In genomic region chr2:136118819-136119716, GRCh38 we compare ENCODE assay signal across 9 cellular contexts. TPM values are rescaled to one million over a fixed set of nuclear protein-coding genes. Genes with fewer than 3 reads are reported as not detected.
A peak's percentile ranks its signal among the peaks of the same experiment; 100 is the strongest.
DNase-seq lines count a peak whose midpoint lies in the region; ATAC-seq and TF ChIP-seq lines count a peak whose summit lies in the region.
"Had no signal": no experiment of that assay in that cellular context is flagged by ENCODE, and none has a peak within 500 bp of the region (broad histone marks: within the 10 kb centered on the region; RNA-seq: fewer than 3 reads in every experiment).

No MANE protein-coding gene starts in this region.

- H3K27me3 ChIP-seq in PC-3 (ENCODE audit: low read length) (peaks cover 93% of the 10 kb centered on the region), right cardiac atrium (ENCODE audit: control insufficient read depth, insufficient read depth) (peaks cover 2% of the 10 kb centered on the region), skeletal muscle satellite cell (ENCODE audit: control insufficient read depth, insufficient read depth, low read length) (peaks cover 87% of the 10 kb centered on the region)

- H3K9me2 ChIP-seq in PC-3 (replicated peaks; ENCODE audit: low read length): no peaks in the 10 kb centered on the region

- H3K36me3 ChIP-seq in PC-3 (ENCODE audit: low read depth, low read length) (no peaks in the 10 kb centered on the region), skeletal muscle satellite cell (ENCODE audit: insufficient read depth, low read length) (no peaks in the 10 kb centered on the region)

- H3F3A ChIP-seq in PC-3 (ENCODE audit: low read length, unreplicated experiment): no peaks in the 10 kb centered on the region

- BruUV-seq in PC-3 (replicated peaks; lab: Mats Ljungman, UMichigan): no TSS peak

- H3K9me3 ChIP-seq in PC-3 (ENCODE audit: low read length) (no peaks in the 10 kb centered on the region), right cardiac atrium (ENCODE audit: control insufficient read depth, low read length) (no peaks in the 10 kb centered on the region), skeletal muscle satellite cell (replicated peaks; ENCODE audit: low read length) (no peaks in the 10 kb centered on the region)

- peak; percentile 86 for DNase-seq in NCI-H510A treated with DMSO at 0.1 percent for 48 hours (lab: John Stamatoyannopoulos, UW)
- DNase-seq in NCI-H510A (lab: John Stamatoyannopoulos, UW): no peak
- no peak for DNase-seq in PC-3
- DNase-seq in activated gamma-delta T cell treated with Interleukin-2 at 50 U/mL for 16 hours: peak; percentile 93
- peak; percentile 37 to 81 (median 79) for DNase-seq in right cardiac atrium
- DNase-seq in dedifferentiated amniotic fluid mesenchymal stem cell (ENCODE audit: extremely low spot score): no peak

- H3K9ac ChIP-seq in PC-3 (ENCODE audit: low read length): no peak overlapping the region
- H3K9ac ChIP-seq in skeletal muscle satellite cell (ENCODE audit: low read depth, low read length): no peak overlapping the region

- no peak for TF ChIP-seq CTCF in PC-3 (conservative IDR thresholded peaks at IDR 0.05; ENCODE audit: low read depth, low read length)

- H3K27ac ChIP-seq in PC-3 (ENCODE audit: low read length): no peak overlapping the region
- no peak overlapping the region for H3K27ac ChIP-seq in right cardiac atrium (ENCODE audit: low read length)
- H3K27ac ChIP-seq: C4-2B had no signal

- no peak overlapping the region for H2AFZ ChIP-seq in PC-3 (ENCODE audit: low read length)

- H3K4me1 ChIP-seq in PC-3 (ENCODE audit: insufficient read depth, low read length): peaks cover 17% of the 10 kb centered on the region; the same call in 1 of the 2 replicates
- H3K4me1 ChIP-seq in right cardiac atrium (ENCODE audit: control insufficient read depth, insufficient read depth, low read length): no peaks in the 10 kb centered on the region
- H3K4me1 ChIP-seq in skeletal muscle satellite cell (ENCODE audit: control insufficient read depth, insufficient read depth, low read length): peaks cover 24% of the 10 kb centered on the region

- CTCF ChIA-PET in PC-3 (lab: Charles Lee): no interaction called here

- WGBS in right cardiac atrium: under 1% methylated on average over 52 of the region's 52 CpGs

- ATAC-seq in PC-3: no peak
- ATAC-seq in right cardiac atrium: peak; percentile 63 to 65
- ATAC-seq in GM21515 (IDR thresholded peaks at IDR 0.05; ENCODE audit: unreplicated experiment): no peak

- H3K79me2 ChIP-seq in PC-3 (ENCODE audit: low read length): no peaks in the 10 kb centered on the region

- intact Hi-C loops in PC-3 (cut with micrococcal nuclease) (loop anchor here (5.0 kb wide), 2 partner anchors 118 to 137 kb away; no protein-coding TSS in a partner anchor), right cardiac atrium (cut with DNase I) (loop anchor here in 1 of 4 donors (10.0 kb wide), 1 partner anchor 204 kb away; no protein-coding TSS in a partner anchor)

- H3K4me3 ChIP-seq in PC-3 (ENCODE audit: low read length): peak overlapping the region; percentile 65
- H3K4me3 ChIP-seq in right cardiac atrium (ENCODE audit: low read length): peak overlapping the region; percentile 65
- peak overlapping the region; percentile 50 for H3K4me3 ChIP-seq in skeletal muscle satellite cell (ENCODE audit: low read length)

- H3K4me2 ChIP-seq in PC-3 (ENCODE audit: low read length) (peak overlapping the region; percentile 85), skeletal muscle satellite cell (ENCODE audit: low read length) (peak overlapping the region; percentile 80)

- POLR2A ChIA-PET in PC-3 (lab: Charles Lee; ENCODE audit: unreplicated experiment): no interaction called here

- H4K20me1 ChIP-seq in PC-3 (ENCODE audit: low read length): no peaks in the 10 kb centered on the region

RNA-seq across cellular contexts. Expression of gene CXCR4, which starts 1.1 kb away (rescaled TPM):
- 2.1 TPM in 1 of 2 replicates, not detected in the other for total RNA-seq in PC-3 (2014; rRNA removed)
- 1 to 10 TPM; 2.2 to 3.6 (median 3.4) TPM for total RNA-seq in right cardiac atrium
- 3.8 TPM for polyA plus RNA-seq in right cardiac atrium
- 0.22 TPM in 1 of 2 replicates, not detected in the other for total RNA-seq in skeletal muscle satellite cell (2012; rRNA removed)

Comparison
In these comparisons a context has a peak if more than half of its experiments do, and no peak if none do; other contexts are left out.
1. DNase-seq: peak in NCI-H510A treated with DMSO at 0.1 percent for 48 hours (single experiment), activated gamma-delta T cell treated with Interleukin-2 at 50 U/mL for 16 hours (single experiment) and right cardiac atrium (3 of 3); none in NCI-H510A (single experiment), PC-3 (single experiment) and dedifferentiated amniotic fluid mesenchymal stem cell (single experiment).
2. ATAC-seq: peak in right cardiac atrium (2 of 2); none in PC-3 (single experiment) and GM21515 (single experiment).
3. Peak in every context shown above with its lines, with median percentiles within 50 percentile points of each other: H3K4me3 ChIP-seq.